8 cellular contexts compared by ENCODE assay signal in the genomic region with DNA sequence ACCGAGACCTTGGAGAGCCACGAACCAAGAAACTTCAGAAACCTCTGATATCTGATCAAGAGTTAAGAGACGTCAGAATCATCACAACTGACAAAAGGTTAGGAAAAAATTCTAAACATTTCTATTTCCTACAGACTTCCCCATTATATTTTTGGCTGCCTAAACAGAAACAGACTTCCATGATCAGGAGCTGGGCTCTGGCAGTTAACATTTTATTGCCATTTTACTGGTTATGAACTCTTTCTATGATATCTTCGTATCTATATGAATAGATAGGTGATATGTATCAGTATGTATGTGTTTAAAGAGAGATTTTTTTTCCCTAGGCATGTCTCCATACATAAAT. TPM values are rescaled to one million over a fixed set of nuclear protein-coding genes. Genes with fewer than 3 reads are reported as not detected.
DNase-seq lines count a peak whose midpoint lies in the region; ATAC-seq, FAIRE-seq and TF ChIP-seq lines count a peak whose summit lies in the region.

No MANE protein-coding gene starts in this region.

- ATAC-seq in GM19043 (IDR thresholded peaks at IDR 0.05; ENCODE audit: low read depth, unreplicated experiment) (peak; percentile 15), HG03571 (IDR thresholded peaks at IDR 0.05; ENCODE audit: unreplicated experiment) (peak; percentile 14), pancreas (peak; percentile 39 to 54 (median 46)), HG02763 (IDR thresholded peaks at IDR 0.05; ENCODE audit: unreplicated experiment) (no peak), GM18867 (IDR thresholded peaks at IDR 0.05; ENCODE audit: unreplicated experiment) (no peak)

- H3K27ac ChIP-seq in colonic mucosa (peak overlapping the region; percentile 10), pancreas (peak overlapping the region in 1 of 4 donors; percentile 15)

- H3K4me1 ChIP-seq in colonic mucosa (no peaks in the 10 kb centered on the region), pancreas (peaks cover 0 to 10% (median 10%) of the 10 kb centered on the region in 3 donors)

- no peaks in the 10 kb centered on the region for H3K27me3 ChIP-seq in colonic mucosa
- H3K27me3 ChIP-seq in pancreas, result no peaks in the 10 kb centered on the region

- intact Hi-C loops in colonic mucosa (cut with DNase I) (no loop called here), pancreas (cut with DNase I) (no loop called here)

- H3K4me3 ChIP-seq in colonic mucosa, result no peak overlapping the region
- H3K4me3 ChIP-seq in pancreas, result peak overlapping the region in 1 of 4 donors; percentile 20

- no peak for FAIRE-seq in pancreas (lab: Jason Lieb, UNC)

- H3K9me3 ChIP-seq in colonic mucosa (no peaks in the 10 kb centered on the region), pancreas (no peaks in the 10 kb centered on the region)

- 9 to 12% methylated on average over 4 of the region's 4 CpGs for WGBS in pancreas, 2 donors

- H3K36me3 ChIP-seq in colonic mucosa (no peaks in the 10 kb centered on the region), pancreas (no peaks in the 10 kb centered on the region)

- DNase-seq in colonic mucosa (no peak), pancreas (no peak), kidney tubule cell (ENCODE audit: low spot score) (no peak), inferior parietal cortex (ENCODE audit: extremely low spot score) (no peak)

- no peak for TF ChIP-seq CTCF in colonic mucosa (IDR thresholded peaks at IDR 0.05)
- TF ChIP-seq CTCF in pancreas (IDR thresholded peaks at IDR 0.05), result no peak

- no peak overlapping the region for H3K9ac ChIP-seq in colonic mucosa (ENCODE audit: low read depth in 2 of 2, low read length in 2 of 2)

RNA-seq across cellular contexts. Expression of a gene that starts 31.1 kb away (rescaled TPM):
- not detected for total RNA-seq in colonic mucosa
- 1 to 10 TPM in 1 of 6 donors, under 1 TPM in 5; 0.20 to 1.6 (median 0.50) TPM for total RNA-seq in pancreas
- polyA plus RNA-seq in pancreas, result 1 to 10 TPM; 1.9 to 2.4 TPM

Comparison
In these comparisons a context has a peak if more than half of its experiments do, and no peak if none do; other contexts are left out.
1. ATAC-seq: peak in GM19043 (single experiment), HG03571 (single experiment) and pancreas (4 of 4); none in HG02763 (single experiment) and GM18867 (single experiment).